ENCODE assay signal across 9 cellular contexts in the genomic region with DNA sequence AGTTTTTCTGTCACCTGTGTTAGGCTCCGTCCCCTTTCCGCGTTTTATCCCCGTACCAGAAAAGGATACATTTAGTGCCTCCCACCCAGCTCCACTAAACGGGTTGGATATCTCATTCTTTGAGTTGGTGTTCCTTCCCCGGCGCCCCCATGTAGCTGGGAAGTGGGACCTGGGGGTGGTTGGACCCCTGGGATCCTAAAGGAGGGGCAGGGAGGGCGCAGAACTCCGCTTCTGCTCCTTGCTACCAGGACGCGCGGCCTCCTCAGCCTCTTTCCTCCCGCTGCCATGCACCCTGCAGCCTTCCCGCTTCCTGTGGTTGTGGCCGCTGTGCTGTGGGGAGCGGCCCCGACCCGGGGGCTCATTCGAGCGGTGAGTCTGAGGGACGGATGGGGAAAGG. TPM values are rescaled to one million over a fixed set of nuclear protein-coding genes. Genes with fewer than 3 reads are reported as not detected.
A peak's percentile ranks its signal among the peaks of the same experiment; 100 is the strongest.
DNase-seq lines count a peak whose midpoint lies in the region; ATAC-seq and TF ChIP-seq lines count a peak whose summit lies in the region.
"Had no signal": no experiment of that assay in that cellular context is flagged by ENCODE, and none has a peak within 500 bp of the region (broad histone marks: within the 10 kb centered on the region; RNA-seq: fewer than 3 reads in every experiment).

No MANE protein-coding gene starts in this region.

- H3K27ac ChIP-seq in SJCRH30 = peak overlapping the region; percentile 90
- H3K27ac ChIP-seq in mammary epithelial cell (ENCODE audit: insufficient read depth, low read depth, low read length) = peak overlapping the region; percentile 87
- H3K27ac ChIP-seq in mesenchymal stem cell (ENCODE audit: low read length, poor library complexity, severe bottlenecking) = peak overlapping the region; percentile 98
- H3K27ac ChIP-seq in upper lobe of right lung = peak overlapping the region; percentile 91

- no peak overlapping the region for H2BK15ac ChIP-seq in mesenchymal stem cell (ENCODE audit: low read depth, poor library complexity, severe bottlenecking)

- H3K27me3 ChIP-seq in SJCRH30 = no peaks in the 10 kb centered on the region
- H3K27me3 ChIP-seq in mammary epithelial cell (ENCODE audit: insufficient read depth, low read length) = no peaks in the 10 kb centered on the region
- H3K27me3 ChIP-seq in mesenchymal stem cell (ENCODE audit: control insufficient read depth in 1 of 2, insufficient read depth in 1 of 2, low read length in 2 of 2) = no peaks in the 10 kb centered on the region
- no peaks in the 10 kb centered on the region for H3K27me3 ChIP-seq in upper lobe of right lung

- H3K18ac ChIP-seq in mesenchymal stem cell (ENCODE audit: low read depth in 1 of 2, low read length in 2 of 2) = peak overlapping the region; percentile 73 to 84

- dilution Hi-C loops in mammary epithelial cell (cut with HindIII; ENCODE audit: low sequenced_read_pairs) = no loop called here

- peak overlapping the region; percentile 86 to 90 for H3K14ac ChIP-seq in mesenchymal stem cell (ENCODE audit: low read length in 2 of 2)

- no peak for TF ChIP-seq CTCF in mammary epithelial cell (conservative IDR thresholded peaks at IDR 0.05 in 1 of 2, IDR thresholded peaks at IDR 0.05 in 1 of 2; ENCODE audit: extremely low read depth in 1 of 2, insufficient read depth in 1 of 2, low read depth in 1 of 2, low read length in 2 of 2)
- TF ChIP-seq CTCF in upper lobe of right lung (IDR thresholded peaks at IDR 0.05) = no peak

- CTCF ChIA-PET in mammary epithelial cell (lab: Charles Lee; ENCODE audit: low non-redundant PET) = interaction anchor here (1.6 kb wide), 1 partner anchor 32 kb away, joined by 8 read pairs; no protein-coding TSS in a partner anchor

- H3K4me1 ChIP-seq in SJCRH30 (peaks cover 11% of the 10 kb centered on the region), mammary epithelial cell (ENCODE audit: insufficient read depth, low read length) (peaks cover 48% of the 10 kb centered on the region), mesenchymal stem cell (ENCODE audit: control insufficient read depth, insufficient read depth, low read depth, low read length) (peaks cover 36% of the 10 kb centered on the region), upper lobe of right lung (peaks cover 56% of the 10 kb centered on the region)

- H3K36me3 ChIP-seq in SJCRH30 (peaks cover 23% of the 10 kb centered on the region), mammary epithelial cell (ENCODE audit: insufficient read depth, low read length) (peaks cover 13% of the 10 kb centered on the region), mesenchymal stem cell (ENCODE audit: control insufficient read depth in 1 of 2, insufficient read depth in 2 of 2, low read depth in 1 of 2, low read length in 2 of 2) (peaks cover 63 to 68% of the 10 kb centered on the region in 2 experiments), upper lobe of right lung (peaks cover 50% of the 10 kb centered on the region)

- H3K23ac ChIP-seq in mesenchymal stem cell (ENCODE audit: low read length in 2 of 2) = peak overlapping the region in 1 of 2 experiments; percentile 75

- H4K91ac ChIP-seq in mesenchymal stem cell (ENCODE audit: low read length) = peak overlapping the region; percentile 94

- H3K79me1 ChIP-seq in mesenchymal stem cell (replicated peaks; ENCODE audit: low read length, poor library complexity, severe bottlenecking) = peaks cover 24% of the 10 kb centered on the region

- H2AK5ac ChIP-seq in mesenchymal stem cell (ENCODE audit: low read length, severe bottlenecking) = peak overlapping the region; percentile 79

- no peak overlapping the region for H2BK12ac ChIP-seq in mesenchymal stem cell (ENCODE audit: low read length in 2 of 2)

- H4K20me1 ChIP-seq in mammary epithelial cell (ENCODE audit: insufficient read depth, low read length) = no peaks in the 10 kb centered on the region

- in situ Hi-C loops in mammary epithelial cell (cut with MboI; ENCODE audit: low sequenced_read_pairs in 2 of 2) = no loop called here

- H3K4ac ChIP-seq in mesenchymal stem cell (ENCODE audit: low read depth in 1 of 2, low read length in 2 of 2) = peak overlapping the region; percentile 80 to 96

- H3K79me2 ChIP-seq in mammary epithelial cell (ENCODE audit: insufficient read depth, low read length) = peaks cover 70% of the 10 kb centered on the region

- 0% methylated on average over 16 of the region's 21 CpGs for WGBS in mammary epithelial cell (ENCODE audit: low coverage, missing lambda C conversion rate)
- under 1% methylated on average over 12 of the region's 21 CpGs for WGBS in mesenchymal stem cell

- H4K8ac ChIP-seq in mesenchymal stem cell (ENCODE audit: low read length) = peak overlapping the region; percentile 95

- H2AFZ ChIP-seq in mammary epithelial cell (ENCODE audit: low read depth, low read length) (peak overlapping the region; percentile 83), mesenchymal stem cell (ENCODE audit: low read depth, low read length) (peak overlapping the region; percentile 46)

- BruUV-seq in mammary epithelial cell (replicated peaks; lab: Mats Ljungman, UMichigan) = TSS peak; percentile 49

- H2BK120ac ChIP-seq in mesenchymal stem cell (ENCODE audit: low read depth, low read length) = peak overlapping the region; percentile 64

- ATAC-seq in upper lobe of right lung = no peak
- no peak for ATAC-seq in GM19467 (IDR thresholded peaks at IDR 0.05; ENCODE audit: unreplicated experiment)

- intact Hi-C loops in mammary epithelial cell (cut with micrococcal nuclease) (loop anchor here (1.0 to 2.0 kb wide), 2 partner anchors 31 to 56 kb away; partner anchors contain the start of genes INCA1 and KIF1C), upper lobe of right lung (cut with DNase I) (no loop called here)

- H3K4me3 ChIP-seq in SJCRH30 (peak overlapping the region; percentile 67), mammary epithelial cell (replicated peaks in 1 of 3; ENCODE audit: insufficient read depth in 1 of 3, low read depth in 2 of 3, low read length in 3 of 3) (peak overlapping the region; percentile 68 to 92 (median 79)), mesenchymal stem cell (ENCODE audit: insufficient read depth in 1 of 2, low read depth in 1 of 2, low read length in 2 of 2) (peak overlapping the region; percentile 80 to 98), upper lobe of right lung (peak overlapping the region; percentile 98)

- peak overlapping the region; percentile 46 for H2BK5ac ChIP-seq in mesenchymal stem cell (ENCODE audit: low read depth, low read length, poor library complexity, severe bottlenecking)

- H3K9ac ChIP-seq in mammary epithelial cell (ENCODE audit: insufficient read depth, low read length) (peak overlapping the region; percentile 96), mesenchymal stem cell (ENCODE audit: low read length) (peak overlapping the region; percentile 97)

- H3K9me3 ChIP-seq in SJCRH30 (replicated peaks) (no peaks in the 10 kb centered on the region), mammary epithelial cell (replicated peaks; ENCODE audit: insufficient read depth, low read length) (no peaks in the 10 kb centered on the region), mesenchymal stem cell (ENCODE audit: control insufficient read depth, low read length) (no peaks in the 10 kb centered on the region), upper lobe of right lung (no peaks in the 10 kb centered on the region)

- H3K4me2 ChIP-seq in mammary epithelial cell (ENCODE audit: insufficient read depth, low read depth, low read length) (peak overlapping the region; percentile 96), mesenchymal stem cell (ENCODE audit: low read length, poor library complexity, severe bottlenecking) (peak overlapping the region; percentile 94)

- DNase-seq in EL (peak; percentile 39), SJCRH30 (peak in 1 of 2 experiments; percentile 18), mammary epithelial cell (no peak), mesenchymal stem cell (no peak), upper lobe of right lung (peak; percentile 68), CD1c-positive myeloid dendritic cell (ENCODE audit: extremely low spot score) (no peak), NCI-H1092 (lab: John Stamatoyannopoulos, UW) (no peak)

RNA-seq across cellular contexts. Expression of gene RNF167, which starts 0.6 kb away (rescaled TPM):
- 35.7 and 38.7 TPM in 2 replicates for total RNA-seq in SJCRH30 (2014; rRNA removed; shearing (Covaris generic))
- 100 to 1,000 TPM in 1 of 2 donors, 10 to 100 TPM in 1; 53.0 to 121 TPM for total RNA-seq in mammary epithelial cell
- polyA plus RNA-seq in mammary epithelial cell = 132 TPM
- polyA minus RNA-seq in mammary epithelial cell = 180 TPM
- 84.3 TPM for polyA plus RNA-seq in mesenchymal stem cell (2013, experiment 1 of 2)
- 84.9 TPM for polyA plus RNA-seq in mesenchymal stem cell (2013, experiment 2 of 2)
- 92.9 TPM for total RNA-seq in upper lobe of right lung

RNA-seq across cellular contexts. Expression of gene SLC25A11, which starts 0.8 kb away (rescaled TPM):
- total RNA-seq in SJCRH30 (2014; rRNA removed; shearing (Covaris generic)) = 43.9 and 45.3 TPM in 2 replicates
- total RNA-seq in mammary epithelial cell = 10 to 100 TPM; 35.5 to 46.7 TPM
- 71.3 TPM for polyA plus RNA-seq in mammary epithelial cell
- polyA minus RNA-seq in mammary epithelial cell = 103 TPM
- 37.5 TPM for polyA plus RNA-seq in mesenchymal stem cell (2013, experiment 1 of 2)
- 36.9 TPM for polyA plus RNA-seq in mesenchymal stem cell (2013, experiment 2 of 2)
- total RNA-seq in upper lobe of right lung = 55.0 TPM

RNA-seq across cellular contexts. Expression of gene PFN1, which starts 7.7 kb away (rescaled TPM):
- total RNA-seq in SJCRH30 (2014; rRNA removed; shearing (Covaris generic)) = 1,061 and 1,115 TPM in 2 replicates
- total RNA-seq in mammary epithelial cell = 1,000 to 10,000 TPM in 1 of 2 donors, 100 to 1,000 TPM in 1; 442 to 1,314 TPM
- 1,540 TPM for polyA plus RNA-seq in mammary epithelial cell
- polyA minus RNA-seq in mammary epithelial cell = 1,004 TPM
- polyA plus RNA-seq in mesenchymal stem cell (2013, experiment 1 of 2) = 1,651 TPM
- polyA plus RNA-seq in mesenchymal stem cell (2013, experiment 2 of 2) = 1,671 TPM
- total RNA-seq in upper lobe of right lung = 457 TPM

RNA-seq across cellular contexts. Expression of gene GP1BA, which starts 8.5 kb away (rescaled TPM):
- total RNA-seq in SJCRH30 (2014; rRNA removed; shearing (Covaris generic)) = not detected in 2 replicates
- total RNA-seq in mammary epithelial cell (not detected), upper lobe of right lung (0.55 TPM)
- polyA plus RNA-seq in mammary epithelial cell = not detected
- not detected for polyA minus RNA-seq in mammary epithelial cell
- 0.03 TPM for polyA plus RNA-seq in mesenchymal stem cell (2013, experiment 1 of 2)
- polyA plus RNA-seq in mesenchymal stem cell (2013, experiment 2 of 2) = not detected
- total RNA-seq: HT1080 had no signal

RNA-seq across cellular contexts. Expression of gene ENO3, which starts 10.3 kb away (rescaled TPM):
- 124 and 129 TPM in 2 replicates for total RNA-seq in SJCRH30 (2014; rRNA removed; shearing (Covaris generic))
- total RNA-seq in mammary epithelial cell = 1 to 10 TPM; 1.8 to 7.8 TPM
- 2.7 TPM for polyA plus RNA-seq in mammary epithelial cell
- polyA minus RNA-seq in mammary epithelial cell = not detected
- 3.9 TPM for polyA plus RNA-seq in mesenchymal stem cell (2013, experiment 1 of 2)
- polyA plus RNA-seq in mesenchymal stem cell (2013, experiment 2 of 2) = 3.3 TPM
- 8.6 TPM for total RNA-seq in upper lobe of right lung

Comparison
In these comparisons a context has a peak if more than half of its experiments do, and no peak if none do; other contexts are left out.
1. DNase-seq: peak in EL (single experiment) and upper lobe of right lung (single experiment); none in mammary epithelial cell (single experiment), mesenchymal stem cell (single experiment), CD1c-positive myeloid dendritic cell (single experiment) and NCI-H1092 (single experiment).
2. Peak in every context shown above with its lines, with median percentiles within 50 percentile points of each other: H3K27ac ChIP-seq and H3K4me3 ChIP-seq.